23 cellular contexts compared by ENCODE assay signal in genomic region chr6:144449218-144449617, GRCh38.
"Had no signal": no experiment of that assay in that cellular context is flagged by ENCODE, and none has a peak within 500 bp of the region (broad histone marks: within the 10 kb centered on the region; RNA-seq: fewer than 3 reads in every experiment).

No MANE protein-coding gene starts in this region.

- ATAC-seq: activated naive CD4-positive, alpha-beta T cell treated with anti-CD3 and anti-CD28 coated beads, Interleukin-2, amount 50 U/mL, for 72 hours; Panc1 had no signal

- DNase-seq: activated CD4-positive, CD25-positive, alpha-beta regulatory T cell; activated CD8-positive, alpha-beta memory T cell treated with anti-CD3 and anti-CD28 coated beads, Interleukin-2, amount 50 U/mL, for 48 hours; activated effector memory CD4-positive, alpha-beta T cell treated with anti-CD3 and anti-CD28 coated beads, Interleukin-2, amount 50 U/mL, for 16 hours; activated naive CD4-positive, alpha-beta T cell treated with Interleukin-2 at 50 U/mL for 16 hours; activated T-cell treated with anti-CD3 and anti-CD28 coated beads, Interleukin-2, amount 50 U/mL, for 1 hour; brain microvascular endothelial cell; MG63; MV-4-11; NCI-H1092 treated with DMSO at 0.1 percent for 48 hours; NCI-H1417 treated with DMSO at 0.1 percent for 48 hours; NCI-H1694; NCI-H2029; NCI-H345; NCI-H510A; NCI-H69; NK-92 treated with Interleukin-12 subunit alpha and Interleukin-12 subunit beta, amount 100 ng/mL, for 24 hours; OCI-M1; Right ventricle myocardium superior; RPMI8226; SJCRH30; SK-N-SH had no signal

- H3K9me3 Mint-ChIP-seq: activated naive CD4-positive, alpha-beta T cell treated with anti-CD3 and anti-CD28 coated beads, Interleukin-2, amount 50 U/mL, for 72 hours had no signal
